In genomic region chr10:13515467-13515866, GRCh38 we compare ENCODE assay signal across 2 cellular contexts.
TF ChIP-seq lines count a peak whose summit lies in the region.

No MANE protein-coding gene starts in this region.

TF ChIP-seq in K562, 482 proteins besides CTCF, POLR2A, EP300 and RAD21:
- TF ChIP-seq BDP1 (IDR thresholded peaks at IDR 0.05; ENCODE audit: insufficient read depth, insufficient read length) (no peak), NR2C1 (IDR thresholded peaks at IDR 0.05) (peak; percentile 46), NR2C1 (tag; IDR thresholded peaks at IDR 0.05) (peak; percentile 61)

TF ChIP-seq in HepG2, 621 proteins besides CTCF, POLR2A, EP300 and RAD21 (continues in another document):
- TF ChIP-seq MEF2D (CRISPR knock-in tag; IDR thresholded peaks at IDR 0.05), result no peak
- TF ChIP-seq ZNF740 (CRISPR knock-in tag; IDR thresholded peaks at IDR 0.05), result no peak
- TF ChIP-seq TCF7 (IDR thresholded peaks at IDR 0.05; ENCODE audit: low read depth), result no peak
- TF ChIP-seq ARHGAP35 (CRISPR knock-in tag; IDR thresholded peaks at IDR 0.05; ENCODE audit: borderline replicate concordance), result no peak
- no peak for TF ChIP-seq ZNF362 (CRISPR knock-in tag; IDR thresholded peaks at IDR 0.05; ENCODE audit: borderline replicate concordance)
- no peak for TF ChIP-seq HDAC6 (IDR thresholded peaks at IDR 0.05; ENCODE audit: low read depth, low read length)
- TF ChIP-seq BCL3 (CRISPR knock-in tag; IDR thresholded peaks at IDR 0.05), result no peak
- TF ChIP-seq THAP8 (CRISPR knock-in tag; IDR thresholded peaks at IDR 0.05; ENCODE audit: borderline replicate concordance), result no peak
- TF ChIP-seq ZNF800 (CRISPR knock-in tag; IDR thresholded peaks at IDR 0.05), result no peak
- no peak for TF ChIP-seq ESRRA (CRISPR knock-in tag; IDR thresholded peaks at IDR 0.05; ENCODE audit: low read depth)
- no peak for TF ChIP-seq ZNF407 (CRISPR knock-in tag; IDR thresholded peaks at IDR 0.05; ENCODE audit: not compliant biosample characterization)
- TF ChIP-seq U2AF1 (optimal IDR thresholded peaks at IDR 0.05; ENCODE audit: low read depth, low read length), result no peak
- TF ChIP-seq CC2D1A (CRISPR knock-in tag; IDR thresholded peaks at IDR 0.05), result no peak
- no peak for TF ChIP-seq ZNF496 (CRISPR knock-in tag; IDR thresholded peaks at IDR 0.05; ENCODE audit: insufficient replicate concordance)
- no peak for TF ChIP-seq USF2 (IDR thresholded peaks at IDR 0.05; ENCODE audit: low read depth, low read length)
- TF ChIP-seq USF2 (CRISPR knock-in tag; IDR thresholded peaks at IDR 0.05; ENCODE audit: borderline replicate concordance), result peak; percentile 29; the same call in 1 of the 2 replicates
- no peak for TF ChIP-seq TERF1 (CRISPR knock-in tag; IDR thresholded peaks at IDR 0.05)
- TF ChIP-seq PATZ1 (CRISPR knock-in tag; IDR thresholded peaks at IDR 0.05), result no peak
- TF ChIP-seq NR2F1 (CRISPR knock-in tag; IDR thresholded peaks at IDR 0.05), result peak in 1 of 2 experiments; percentile 58; a peak in 1 of 4 replicates
- peak; percentile 41 for TF ChIP-seq TEAD3 (CRISPR knock-in tag; optimal IDR thresholded peaks at IDR 0.05; ENCODE audit: borderline replicate concordance)
- no peak for TF ChIP-seq ZNF761 (CRISPR knock-in tag; conservative IDR thresholded peaks at IDR 0.05)
- no peak for TF ChIP-seq HOXA5 (CRISPR knock-in tag; IDR thresholded peaks at IDR 0.05)
- no peak for TF ChIP-seq ARID3A (IDR thresholded peaks at IDR 0.05; ENCODE audit: low read depth, low read length)
- TF ChIP-seq ZNF7 (CRISPR knock-in tag; IDR thresholded peaks at IDR 0.05), result no peak
- TF ChIP-seq RORA (CRISPR knock-in tag; IDR thresholded peaks at IDR 0.05), result no peak
- TF ChIP-seq FOXO1 (CRISPR knock-in tag; IDR thresholded peaks at IDR 0.05), result no peak
- peak; percentile 42; the same call in 1 of the 2 replicates for TF ChIP-seq SALL1 (CRISPR knock-in tag; IDR thresholded peaks at IDR 0.05)
- peak; percentile 89 for TF ChIP-seq NR2C2 (CRISPR knock-in tag; IDR thresholded peaks at IDR 0.05; ENCODE audit: borderline replicate concordance)
- TF ChIP-seq SKI (IDR thresholded peaks at IDR 0.05; ENCODE audit: partially characterized antibody), result no peak
- TF ChIP-seq MXI1 (IDR thresholded peaks at IDR 0.05; ENCODE audit: borderline replicate concordance, low read depth, low read length), result no peak
- no peak for TF ChIP-seq EEA1 (CRISPR knock-in tag; IDR thresholded peaks at IDR 0.05; ENCODE audit: borderline replicate concordance)
- TF ChIP-seq ZSCAN25 (CRISPR knock-in tag; IDR thresholded peaks at IDR 0.05), result peak; percentile 72; the same call in 1 of the 2 replicates
- TF ChIP-seq TP53 (CRISPR knock-in tag; conservative IDR thresholded peaks at IDR 0.05), result no peak
- TF ChIP-seq CAMTA2 (CRISPR knock-in tag; IDR thresholded peaks at IDR 0.05; ENCODE audit: borderline replicate concordance), result no peak
- TF ChIP-seq ZNF44 (CRISPR knock-in tag; IDR thresholded peaks at IDR 0.05), result no peak
- TF ChIP-seq HNF4A (CRISPR knock-in tag; IDR thresholded peaks at IDR 0.05), result peak; percentile 50
- no peak for TF ChIP-seq NR3C1 (CRISPR knock-in tag; IDR thresholded peaks at IDR 0.05)
- TF ChIP-seq ZNF772 (CRISPR knock-in tag; IDR thresholded peaks at IDR 0.05), result no peak
- TF ChIP-seq CENPX (CRISPR knock-in tag; IDR thresholded peaks at IDR 0.05), result no peak
